8 cellular contexts compared by ENCODE assay signal in the genomic region with DNA sequence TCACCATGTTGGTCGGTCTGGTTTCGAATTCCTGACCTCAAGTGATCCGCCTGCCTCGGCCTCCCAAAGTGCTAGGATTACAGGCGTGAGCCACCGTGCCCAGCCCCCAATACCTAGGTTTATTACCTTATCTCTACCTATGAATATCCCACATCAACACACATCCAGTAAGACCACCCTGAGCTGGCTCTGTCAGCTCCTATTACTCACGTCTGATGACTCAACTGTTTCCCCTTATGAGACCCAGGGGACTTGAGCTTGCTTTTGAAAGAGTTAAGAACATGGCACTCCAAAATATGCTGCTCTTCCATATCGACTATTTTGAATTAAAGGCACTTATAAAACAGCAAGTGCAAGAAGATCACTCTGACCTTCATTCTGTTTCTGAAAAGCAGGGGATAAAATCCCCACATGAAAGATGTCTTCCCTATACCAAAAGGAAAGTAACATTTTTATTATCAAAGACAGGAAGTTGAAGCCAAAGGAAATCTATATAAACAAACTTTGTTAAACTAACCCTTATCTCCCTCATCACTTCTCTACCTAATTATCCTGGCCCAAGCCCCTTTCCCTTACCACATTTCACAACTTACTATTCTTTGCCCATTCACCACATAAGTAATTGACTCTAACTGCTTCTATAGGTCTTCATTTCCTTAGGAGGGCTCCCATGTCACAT. TPM values are rescaled to one million over a fixed set of nuclear protein-coding genes. Genes with fewer than 3 reads are reported as not detected.
DNase-seq lines count a peak whose midpoint lies in the region; ATAC-seq and TF ChIP-seq lines count a peak whose summit lies in the region.

No MANE protein-coding gene starts in this region.

- peak; percentile 84 to 85 for ATAC-seq in activated T-cell treated with anti-CD3 and anti-CD28 coated beads, Interleukin-2, amount 50 U/mL, for 72 hours (replicated peaks in 1 of 2)
- ATAC-seq in stimulated activated naive CD8-positive, alpha-beta T cell treated with anti-CD3 and anti-CD28 coated beads, Interleukin-15, amount 100 ng/mL, for 72 hours: peak; percentile 65
- no peak for ATAC-seq in HG03460 (IDR thresholded peaks at IDR 0.05; ENCODE audit: unreplicated experiment)

- H3K27me3 Mint-ChIP-seq in activated T-cell treated with anti-CD3 and anti-CD28 coated beads, Interleukin-2, amount 50 U/mL, for 72 hours (ENCODE audit: low read depth): no peaks in the 10 kb centered on the region
- no peaks in the 10 kb centered on the region for H3K27me3 Mint-ChIP-seq in stimulated activated naive CD8-positive, alpha-beta T cell treated with anti-CD3 and anti-CD28 coated beads, Interleukin-15, amount 100 ng/mL, for 72 hours

- no peaks in the 10 kb centered on the region for H3K36me3 ChIP-seq in esophagus squamous epithelium

- H3K9me3 ChIP-seq in esophagus squamous epithelium: no peaks in the 10 kb centered on the region

- intact Hi-C loops in esophagus squamous epithelium (cut with DNase I) (no loop called here), lower leg skin (cut with DNase I; ENCODE audit: low total_unique reads) (no loop called here)

- in situ Hi-C loops in astrocyte of the spinal cord (cut with HindIII; ENCODE audit: low sequenced_read_pairs): no loop called here

- TF ChIP-seq POLR2A in esophagus squamous epithelium (IDR thresholded peaks at IDR 0.05): no peak
- no peak for TF ChIP-seq POLR2A in lower leg skin (IDR thresholded peaks at IDR 0.05)

- peak overlapping the region; percentile 87 for H3K27ac Mint-ChIP-seq in activated T-cell treated with anti-CD3 and anti-CD28 coated beads, Interleukin-2, amount 50 U/mL, for 72 hours
- peak overlapping the region; percentile 86 to 88 for H3K27ac Mint-ChIP-seq in stimulated activated naive CD8-positive, alpha-beta T cell treated with anti-CD3 and anti-CD28 coated beads, Interleukin-15, amount 100 ng/mL, for 72 hours

- H3K27ac ChIP-seq in esophagus squamous epithelium: no peak overlapping the region

- H3K4me1 Mint-ChIP-seq in activated T-cell treated with anti-CD3 and anti-CD28 coated beads, Interleukin-2, amount 50 U/mL, for 72 hours (ENCODE audit: low read depth): peaks cover 30% of the 10 kb centered on the region
- peaks cover 39% of the 10 kb centered on the region for H3K4me1 Mint-ChIP-seq in stimulated activated naive CD8-positive, alpha-beta T cell treated with anti-CD3 and anti-CD28 coated beads, Interleukin-15, amount 100 ng/mL, for 72 hours

- peaks cover 0 to 9% (median 0%) of the 10 kb centered on the region in 3 donors for H3K4me1 ChIP-seq in esophagus squamous epithelium

- WGBS in esophagus squamous epithelium, 2 donors: 72 to 80% methylated on average over 3 to 7 of the region's 8 CpGs
- 84 to 86% methylated on average over 8 of the region's 8 CpGs for WGBS in lower leg skin, 2 donors

- H3K36me3 Mint-ChIP-seq in activated T-cell treated with anti-CD3 and anti-CD28 coated beads, Interleukin-2, amount 50 U/mL, for 72 hours (ENCODE audit: insufficient read depth in 2 of 2): no peaks in the 10 kb centered on the region

- no peaks in the 10 kb centered on the region for H3K27me3 ChIP-seq in esophagus squamous epithelium

- H3K4me3 ChIP-seq in astrocyte of the spinal cord (ENCODE audit: low read depth, low read length) (no peak overlapping the region), esophagus squamous epithelium (no peak overlapping the region), lower leg skin (ENCODE audit: low read depth, poor library complexity, severe bottlenecking) (no peak overlapping the region)

- peak in 1 of 2 donors; percentile 22 for DNase-seq in activated T-cell treated with anti-CD3 and anti-CD28 coated beads, Interleukin-2, amount 50 U/mL, for 72 hours
- DNase-seq in activated T-cell treated with anti-CD3 and anti-CD28 coated beads for 4 hours (no peak), NCI-H1436 treated with DMSO at 0.1 percent for 48 hours (lab: John Stamatoyannopoulos, UW) (peak; percentile 1), astrocyte of the spinal cord (ENCODE audit: low read depth, low spot score) (peak; percentile 57), esophagus squamous epithelium (lab: John Stamatoyannopoulos, UW) (no peak), lower leg skin (ENCODE audit: low spot score in 2 of 2) (no peak)
- no peak for DNase-seq in stimulated activated naive CD8-positive, alpha-beta T cell treated with anti-CD3 and anti-CD28 coated beads, Interleukin-15, amount 100 ng/mL, for 72 hours

- peak overlapping the region; percentile 2 to 19 for H3K4me3 Mint-ChIP-seq in activated T-cell treated with anti-CD3 and anti-CD28 coated beads, Interleukin-2, amount 50 U/mL, for 72 hours
- peak overlapping the region; percentile 0 to 55 for H3K4me3 Mint-ChIP-seq in stimulated activated naive CD8-positive, alpha-beta T cell treated with anti-CD3 and anti-CD28 coated beads, Interleukin-15, amount 100 ng/mL, for 72 hours

- H3K9me3 Mint-ChIP-seq in activated T-cell treated with anti-CD3 and anti-CD28 coated beads, Interleukin-2, amount 50 U/mL, for 72 hours: no peaks in the 10 kb centered on the region
- H3K9me3 Mint-ChIP-seq in stimulated activated naive CD8-positive, alpha-beta T cell treated with anti-CD3 and anti-CD28 coated beads, Interleukin-15, amount 100 ng/mL, for 72 hours: peaks cover 0 to 3% of the 10 kb centered on the region in 2 donors

- TF ChIP-seq CTCF in astrocyte of the spinal cord (IDR thresholded peaks at IDR 0.05; ENCODE audit: low read depth, low read length) (no peak), esophagus squamous epithelium (IDR thresholded peaks at IDR 0.05) (no peak), lower leg skin (IDR thresholded peaks at IDR 0.05) (no peak)

RNA-seq across cellular contexts. Expression of a gene that starts 41.3 kb away (rescaled TPM):
- 10 to 100 TPM; 59.0 to 59.7 TPM for total RNA-seq in activated T-cell treated with anti-CD3 and anti-CD28 coated beads, Interleukin-2, amount 50 U/mL, for 72 hours
- total RNA-seq in esophagus squamous epithelium (10 to 100 TPM; 13.9 to 71.9 (median 37.4) TPM), lower leg skin (10 to 100 TPM; 35.9 to 56.9 (median 46.9) TPM)

RNA-seq across cellular contexts. Expression of a gene that starts 56.5 kb away (rescaled TPM):
- 10 to 100 TPM; 78.0 to 84.0 TPM for total RNA-seq in activated T-cell treated with anti-CD3 and anti-CD28 coated beads, Interleukin-2, amount 50 U/mL, for 72 hours
- 10 to 100 TPM; 24.8 to 86.8 (median 46.8) TPM for total RNA-seq in esophagus squamous epithelium
- total RNA-seq in lower leg skin: 10 to 100 TPM; 56.9 to 80.5 (median 64.3) TPM

Comparison
In these comparisons a context has a peak if more than half of its experiments do, and no peak if none do; other contexts are left out.
1. DNase-seq: peak in NCI-H1436 treated with DMSO at 0.1 percent for 48 hours (single experiment) and astrocyte of the spinal cord (single experiment); none in activated T-cell treated with anti-CD3 and anti-CD28 coated beads for 4 hours (single experiment), stimulated activated naive CD8-positive, alpha-beta T cell treated with anti-CD3 and anti-CD28 coated beads, Interleukin-15, amount 100 ng/mL, for 72 hours (0 of 2), esophagus squamous epithelium (single experiment) and lower leg skin (0 of 2).